ENCODE assay signal across 9 cellular contexts in genomic region chr17:488993-489757, GRCh38. TPM values are rescaled to one million over a fixed set of nuclear protein-coding genes. Genes with fewer than 3 reads are reported as not detected.
DNase-seq lines count a peak whose midpoint lies in the region; ATAC-seq, FAIRE-seq and TF ChIP-seq lines count a peak whose summit lies in the region.
"Had no signal": no experiment of that assay in that cellular context is flagged by ENCODE, and none has a peak within 500 bp of the region (broad histone marks: within the 10 kb centered on the region; RNA-seq: fewer than 3 reads in every experiment).

No MANE protein-coding gene starts in this region.

- peak; percentile 38 for ATAC-seq in GM18502 (IDR thresholded peaks at IDR 0.05; ENCODE audit: poor library complexity, unreplicated experiment)
- peak; percentile 77 for ATAC-seq in HepG2
- ATAC-seq in HG03571 (IDR thresholded peaks at IDR 0.05; ENCODE audit: unreplicated experiment), result no peak

- no peaks in the 10 kb centered on the region for H3F3A ChIP-seq in Loucy (ENCODE audit: low read depth)

- no peaks in the 10 kb centered on the region for H3K36me3 Mint-ChIP-seq in MCF 10A (ENCODE audit: insufficient read depth, unreplicated experiment)

- POLR2A ChIA-PET in MCF 10A (lab: Yijun Ruan, JAX), result no interaction called here
- POLR2A ChIA-PET in HepG2 (lab: Yijun Ruan, JAX), result interaction anchor here (1.1 kb wide), 1 partner anchor 44 kb away, joined by 4 read pairs; the partner anchor contains the start of gene RFLNB

- no peaks in the 10 kb centered on the region for H3K27me3 ChIP-seq in Loucy (ENCODE audit: insufficient read depth, low read length, poor library complexity, severe bottlenecking)
- H3K27me3 ChIP-seq in HepG2 (ENCODE audit: control insufficient read depth in 1 of 2, insufficient read depth in 2 of 2, low read length in 2 of 2), result peaks cover 1 to 19% of the 10 kb centered on the region in 2 experiments
- H3K27me3 ChIP-seq in tibial nerve, result peaks cover 0 to 12% of the 10 kb centered on the region in 2 donors

- H3K9me2 ChIP-seq in Loucy (replicated peaks; ENCODE audit: low read depth, low read length), result no peaks in the 10 kb centered on the region

- no peak for FAIRE-seq in HepG2 (lab: Jason Lieb, UNC)

- 0% methylated on average over 3 of the region's 25 CpGs for WGBS in HepG2 (ENCODE audit: low lambda C conversion rate)
- 36 to 57% methylated on average over 20 to 24 of the region's 25 CpGs for WGBS in tibial nerve, 2 donors

- H3K27me3 Mint-ChIP-seq in MCF 10A (ENCODE audit: insufficient read depth, unreplicated experiment), result no peaks in the 10 kb centered on the region

- in situ Hi-C loops in HepG2 (cut with HindIII; ENCODE audit: extremely low pct_ligation_motif_present, low pct_unique_long_range_greater_than_20kb), result no loop called here

- no peaks in the 10 kb centered on the region for H3K36me3 ChIP-seq in Loucy (ENCODE audit: insufficient read depth, low read length)
- no peaks in the 10 kb centered on the region for H3K36me3 ChIP-seq in HepG2 (replicated peaks in 1 of 2; ENCODE audit: control insufficient read depth in 1 of 2, insufficient read depth in 2 of 2, low read length in 2 of 2)
- H3K36me3 ChIP-seq in tibial nerve, result no peaks in the 10 kb centered on the region

- CTCF ChIA-PET in MCF 10A (lab: Yijun Ruan, JAX) (no interaction called here), HepG2 (lab: Yijun Ruan, JAX; ENCODE audit: low intra/inter-chr PET ratio, low total read pairs) (no interaction called here)

- H3K27ac Mint-ChIP-seq in MCF 10A (ENCODE audit: low read depth, unreplicated experiment), result peak overlapping the region; percentile 29

- BruUV-seq in MCF 10A (replicated peaks; lab: Mats Ljungman, UMichigan) (no TSS peak), HepG2 (replicated peaks; lab: Mats Ljungman, UMichigan) (no TSS peak)

- TF ChIP-seq EP300 in HepG2 (IDR thresholded peaks at IDR 0.05; ENCODE audit: low read depth in 2 of 2, low read length in 2 of 2) (no peak), HepG2 (CRISPR knock-in tag; IDR thresholded peaks at IDR 0.05; ENCODE audit: borderline replicate concordance) (peak; percentile 47; the same call in 1 of the 2 replicates), tibial nerve (IDR thresholded peaks at IDR 0.05) (no peak)

- DNase-seq in MCF 10A (ENCODE audit: unreplicated experiment), result no peak
- DNase-seq in HepG2 (ENCODE audit: low spot score), result peak; percentile 37
- no peak for DNase-seq in tibial nerve (ENCODE audit: low spot score in 2 of 2)
- no peak for DNase-seq in NCI-H2171 treated with DMSO at 0.1 percent for 48 hours (lab: John Stamatoyannopoulos, UW)
- no peak for DNase-seq in NCI-H2029 (lab: John Stamatoyannopoulos, UW)

- TF ChIP-seq POLR2A in HepG2 (IDR thresholded peaks at IDR 0.05; ENCODE audit: insufficient read depth in 1 of 2, low read depth in 2 of 2, low read length in 2 of 2) (no peak), tibial nerve (IDR thresholded peaks at IDR 0.05) (no peak)

- peak overlapping the region; percentile 47 for H3K4me3 Mint-ChIP-seq in MCF 10A (ENCODE audit: unreplicated experiment)

- H3K4me1 ChIP-seq in Loucy (ENCODE audit: insufficient read depth, low read length, poor library complexity, severe bottlenecking) (peaks cover 7% of the 10 kb centered on the region), HepG2 (ENCODE audit: insufficient read depth, low read length) (peaks cover 20% of the 10 kb centered on the region), tibial nerve (peaks cover 0 to 22% (median 9%) of the 10 kb centered on the region in 4 donors)

- no peak overlapping the region for H2AFZ ChIP-seq in Loucy (ENCODE audit: low read length)
- H2AFZ ChIP-seq in HepG2 (ENCODE audit: low read length), result no peak overlapping the region

- H3K4me3 ChIP-seq in Loucy (ENCODE audit: low read length, poor library complexity, severe bottlenecking) (peak overlapping the region; percentile 86), HepG2 (replicated peaks in 1 of 3; ENCODE audit: insufficient read depth in 1 of 3, low read depth in 2 of 3, low read length in 3 of 3) (peak overlapping the region; percentile 60 to 69 (median 62); a peak in 4 of 6 replicates), tibial nerve (peak overlapping the region; percentile 26 to 57 (median 47))

- H3K4me2 ChIP-seq in Loucy (ENCODE audit: low read depth, low read length, poor library complexity, severe bottlenecking), result peak overlapping the region; percentile 67
- peak overlapping the region; percentile 88 for H3K4me2 ChIP-seq in HepG2 (ENCODE audit: low read depth, low read length)

- H4K20me1 ChIP-seq in Loucy (ENCODE audit: insufficient read depth, low read length, poor library complexity, severe bottlenecking) (peaks cover 6% of the 10 kb centered on the region), HepG2 (ENCODE audit: insufficient read depth, low read length) (no peaks in the 10 kb centered on the region)

- no peaks in the 10 kb centered on the region for H3K9me3 Mint-ChIP-seq in MCF 10A (ENCODE audit: unreplicated experiment)

- H3K4me1 Mint-ChIP-seq in MCF 10A (ENCODE audit: insufficient read depth, unreplicated experiment), result no peaks in the 10 kb centered on the region

- intact Hi-C loops in MCF 10A (cut with micrococcal nuclease), result no loop called here
- intact Hi-C loops in HepG2 (cut with micrococcal nuclease; ENCODE audit: unreplicated experiment), result no loop called here

- peaks cover 9% of the 10 kb centered on the region; the same call in 1 of the 2 replicates for H3K79me2 ChIP-seq in Loucy (ENCODE audit: insufficient read depth, low read length)
- no peaks in the 10 kb centered on the region for H3K79me2 ChIP-seq in HepG2 (ENCODE audit: insufficient read depth, low read length)

- H3K9ac ChIP-seq in Loucy (ENCODE audit: low read depth, low read length, poor library complexity, severe bottlenecking) (peak overlapping the region; percentile 86), HepG2 (ENCODE audit: insufficient read depth, low read depth, low read length) (peak overlapping the region; percentile 56; the same call in 1 of the 2 replicates)

- TF ChIP-seq CTCF in Loucy (conservative IDR thresholded peaks at IDR 0.05; ENCODE audit: low read length), result 0 out of 2 replicates have a peak, but pooled peaks have one; percentile 14
- TF ChIP-seq CTCF in MCF 10A (IDR thresholded peaks at IDR 0.05; ENCODE audit: unreplicated experiment), result no peak
- peak; percentile 18; the same call in 1 of the 2 replicates for TF ChIP-seq CTCF in HepG2 (CRISPR knock-in tag; IDR thresholded peaks at IDR 0.05)
- no peak for TF ChIP-seq CTCF in tibial nerve (IDR thresholded peaks at IDR 0.05)

- H3K9me3 ChIP-seq in Loucy (ENCODE audit: insufficient read depth, low read depth, low read length) (no peaks in the 10 kb centered on the region), HepG2 (ENCODE audit: low read length) (no peaks in the 10 kb centered on the region), tibial nerve (no peaks in the 10 kb centered on the region)

- peak; percentile 5; the same call in 1 of the 2 replicates for TF ChIP-seq RAD21 in HepG2 (CRISPR knock-in tag; IDR thresholded peaks at IDR 0.05)

- H3K27ac ChIP-seq in HepG2 (ENCODE audit: extremely low read length, insufficient read depth, low read length), result peak overlapping the region; percentile 72
- H3K27ac ChIP-seq in tibial nerve, result peak overlapping the region in 2 of 4 donors; percentile 45 to 69
- H3K27ac ChIP-seq: VCaP had no signal

TF ChIP-seq in HepG2, 621 proteins besides CTCF, POLR2A, EP300 and RAD21 (continues in another document):
- no peak for TF ChIP-seq BCLAF1 (IDR thresholded peaks at IDR 0.05)

RNA-seq across cellular contexts. Expression of gene RFLNB, which starts 43.4 kb away (rescaled TPM):
- total RNA-seq in MCF 10A (2022), result 0.19 and 0.42 TPM in 2 replicates
- 21.3 and 22.8 TPM in 2 replicates for total RNA-seq in HepG2 (2016; rRNA removed; fragmentation: Illumina TruSeq; extraction: Trizol)
- 27.1 and 28.5 TPM in 2 replicates for total RNA-seq in HepG2 (2016; cell fraction: cytosol; rRNA removed; fragmentation: Illumina TruSeq; extraction: Trizol; ENCODE audit: low read depth)
- total RNA-seq in HepG2 (2016; cell fraction: insoluble cytoplasmic fraction; rRNA removed; fragmentation: Illumina TruSeq; extraction: Trizol), result 19.3 and 21.8 TPM in 2 replicates
- total RNA-seq in HepG2 (2016; cell fraction: membrane; rRNA removed; fragmentation: Illumina TruSeq; extraction: Trizol), result 58.7 and 64.2 TPM in 2 replicates
- total RNA-seq in HepG2 (2016; cell fraction: nucleus; rRNA removed; fragmentation: Illumina TruSeq; extraction: Trizol), result 8.7 and 10.1 TPM in 2 replicates
- 3.1 and 3.2 TPM in 2 replicates for polyA plus RNA-seq in HepG2 (2011; rRNA removed)
- polyA plus RNA-seq in HepG2 (2011; cell fraction: cytosol; rRNA removed), result 3.4 and 4.0 TPM in 2 replicates
- polyA plus RNA-seq in HepG2 (2011; cell fraction: nucleus; rRNA removed), result 2.1 and 2.5 TPM in 2 replicates
- 7.5 and 10.7 TPM in 2 replicates for polyA plus RNA-seq in HepG2 (2012)
- 44.9 and 45.8 TPM in 2 replicates for polyA plus RNA-seq in HepG2 (2016; cell fraction: cytosol; fragmentation: Illumina TruSeq; extraction: Trizol; ENCODE audit: low read depth)
- 23.3 and 26.8 TPM in 2 replicates for polyA plus RNA-seq in HepG2 (2016; cell fraction: insoluble cytoplasmic fraction; fragmentation: Illumina TruSeq; extraction: Trizol; ENCODE audit: low read depth)
- 59.7 and 67.0 TPM in 2 replicates for polyA plus RNA-seq in HepG2 (2016; cell fraction: membrane; fragmentation: Illumina TruSeq; extraction: Trizol; ENCODE audit: low read depth)
- 18.9 and 19.1 TPM in 2 replicates for polyA plus RNA-seq in HepG2 (2016; cell fraction: nucleus; fragmentation: Illumina TruSeq; extraction: Trizol; ENCODE audit: insufficient read depth, low read depth)
- polyA minus RNA-seq in HepG2 (2011; rRNA and poly(A)+ RNA removed; ENCODE audit: low replicate concordance), result 5.3 TPM in 1 of 2 replicates, not detected in the other
- 3.7 and 4.5 TPM in 2 replicates for polyA minus RNA-seq in HepG2 (2011; cell fraction: cytosol; rRNA and poly(A)+ RNA removed)
- 0.90 and 1.4 TPM in 2 replicates for polyA minus RNA-seq in HepG2 (2011; cell fraction: nucleus; rRNA and poly(A)+ RNA removed)
- 10 to 100 TPM in 2 of 4 donors, 1 to 10 TPM in 2; 5.0 to 14.3 (median 9.0) TPM for total RNA-seq in tibial nerve

Comparison
In these comparisons a context has a peak if more than half of its experiments do, and no peak if none do; other contexts are left out.
1. CTCF ChIP-seq: peak in Loucy (single experiment) and HepG2 (single experiment); none in MCF 10A (single experiment) and tibial nerve (0 of 5).
2. Peak in every context shown above with its lines, with median percentiles within 50 percentile points of each other: H3K4me3 ChIP-seq.